23 cellular contexts compared by ENCODE assay signal in genomic region chr16:55773859-55774549, GRCh38. TPM values are rescaled to one million over a fixed set of nuclear protein-coding genes. Genes with fewer than 3 reads are reported as not detected.
"Had no signal": no experiment of that assay in that cellular context is flagged by ENCODE, and none has a peak within 500 bp of the region (broad histone marks: within the 10 kb centered on the region; RNA-seq: fewer than 3 reads in every experiment).

No MANE protein-coding gene starts in this region.

- H3K4me3 ChIP-seq: coronary artery, gastrocnemius medialis, heart right ventricle, left lung, mucosa of descending colon, transverse colon had no signal

- H3K27ac Mint-ChIP-seq: activated CD4-positive, alpha-beta memory T cell treated with anti-CD3 and anti-CD28 coated beads, Interleukin-2, amount 10 ng/mL, durations not matched to agents 7 days and 5 days; activated CD4-positive, alpha-beta T cell treated with anti-CD3 and anti-CD28 coated beads for 36 hours; activated naive CD8-positive, alpha-beta T cell; memory B cell; natural killer cell; progenitor cell of endocrine pancreas; T-helper 1 cell treated with Interleukin-12 subunit alpha and Interleukin-12 subunit beta and Interleukin-4 antibody, amounts not matched to agents 30 μg/mL and 1 μg/mL, for 36 hours had no signal

- H3K36me3 Mint-ChIP-seq: activated naive CD8-positive, alpha-beta T cell; memory B cell; natural killer cell had no signal

- H3K9me3 ChIP-seq: gastrocnemius medialis, heart right ventricle, left lung, mucosa of descending colon, transverse colon had no signal

- H3K4me3 Mint-ChIP-seq: activated CD4-positive, alpha-beta memory T cell treated with anti-CD3 and anti-CD28 coated beads, Interleukin-2, amount 10 ng/mL, durations not matched to agents 7 days and 5 days; activated CD4-positive, alpha-beta T cell treated with anti-CD3 and anti-CD28 coated beads for 36 hours; activated naive CD8-positive, alpha-beta T cell; activated T-cell treated with anti-CD3 and anti-CD28 coated beads, Interleukin-2, amount 50 U/mL, for 4 hours; memory B cell; natural killer cell; T-helper 1 cell treated with Interleukin-12 subunit alpha and Interleukin-12 subunit beta and Interleukin-4 antibody, amounts not matched to agents 30 μg/mL and 1 μg/mL, for 36 hours had no signal

- H3K27me3 Mint-ChIP-seq: activated naive CD8-positive, alpha-beta T cell had no signal

- ATAC-seq: activated CD4-positive, alpha-beta T cell treated with anti-CD3 and anti-CD28 coated beads for 36 hours; activated T-cell treated with anti-CD3 and anti-CD28 coated beads, Interleukin-2, amount 50 U/mL, for 4 hours; left lung; mucosa of descending colon; natural killer cell; right cardiac atrium had no signal

- H3K4me1 ChIP-seq: gastrocnemius medialis, heart right ventricle, left lung, transverse colon had no signal

- H3K4me1 Mint-ChIP-seq: activated CD4-positive, alpha-beta T cell treated with anti-CD3 and anti-CD28 coated beads for 36 hours had no signal

- H3K27ac ChIP-seq: coronary artery, gastrocnemius medialis, heart right ventricle, left lung, transverse colon had no signal

- DNase-seq: activated CD4-positive, alpha-beta memory T cell treated with anti-CD3 and anti-CD28 coated beads, Interleukin-2, amount 10 ng/mL, durations not matched to agents 7 days and 5 days; activated CD4-positive, alpha-beta T cell treated with anti-CD3 and anti-CD28 coated beads for 36 hours; activated effector memory CD4-positive, alpha-beta T cell treated with anti-CD3 and anti-CD28 coated beads, Interleukin-2, amount 50 U/mL, for 16 hours; activated T-cell treated with anti-CD3 and anti-CD28 coated beads, Interleukin-2, amount 50 U/mL, for 4 hours; amniotic stem cell; central memory CD4-positive, alpha-beta T cell; heart right ventricle; left lung; mucosa of descending colon; natural killer cell; nucleus accumbens; right cardiac atrium; small intestine; stimulated activated CD4-positive, alpha-beta T cell treated with anti-CD3 and anti-CD28 coated beads, Interleukin-4, amount 100 ng/mL, for 24 hours; stimulated activated naive CD4-positive, alpha-beta T cell treated with Interleukin-2 at 50 U/mL for 16 hours; substantia nigra; transverse colon had no signal

- H3K27me3 ChIP-seq: gastrocnemius medialis, left lung, transverse colon had no signal

- H3K9me3 Mint-ChIP-seq: activated CD4-positive, alpha-beta memory T cell treated with anti-CD3 and anti-CD28 coated beads, Interleukin-2, amount 10 ng/mL, durations not matched to agents 7 days and 5 days; activated T-cell treated with anti-CD3 and anti-CD28 coated beads, Interleukin-2, amount 50 U/mL, for 4 hours; memory B cell; natural killer cell; T-helper 1 cell treated with Interleukin-12 subunit alpha and Interleukin-12 subunit beta and Interleukin-4 antibody, amounts not matched to agents 30 μg/mL and 1 μg/mL, for 36 hours had no signal

- H3K36me3 ChIP-seq: gastrocnemius medialis, heart right ventricle, left lung, transverse colon had no signal

RNA-seq across cellular contexts. Expression of gene CES1, which starts 58.9 kb away (rescaled TPM):
- total RNA-seq: activated CD4-positive, alpha-beta T cell treated with anti-CD3 and anti-CD28 coated beads for 36 hours; progenitor cell of endocrine pancreas had no signal
